20 cellular contexts compared by ENCODE assay signal in genomic region chr3:167626490-167626889, GRCh38. TPM values are rescaled to one million over a fixed set of nuclear protein-coding genes. Genes with fewer than 3 reads are reported as not detected.
"Had no signal": no experiment of that assay in that cellular context is flagged by ENCODE, and none has a peak within 500 bp of the region (broad histone marks: within the 10 kb centered on the region; RNA-seq: fewer than 3 reads in every experiment).

No MANE protein-coding gene starts in this region.

- H3K9me3 ChIP-seq: heart right ventricle, transverse colon had no signal

- H3K36me3 ChIP-seq: heart right ventricle, transverse colon had no signal

- H3K36me3 Mint-ChIP-seq: activated naive CD8-positive, alpha-beta T cell; brain; mesothelial cell of epicardium had no signal

- H3K27ac Mint-ChIP-seq: activated CD4-positive, alpha-beta T cell treated with anti-CD3 and anti-CD28 coated beads, Interleukin-2, amount 10 ng/mL, durations not matched to agents 7 days and 5 days; activated naive CD8-positive, alpha-beta T cell; activated T-cell treated with anti-CD3 and anti-CD28 coated beads, Interleukin-2, amount 50 U/mL, for 72 hours; brain; mesothelial cell of epicardium had no signal

- H3K9me3 Mint-ChIP-seq: activated CD4-positive, alpha-beta T cell treated with anti-CD3 and anti-CD28 coated beads, Interleukin-2, amount 10 ng/mL, durations not matched to agents 7 days and 5 days; activated T-cell treated with anti-CD3 and anti-CD28 coated beads, Interleukin-2, amount 50 U/mL, for 72 hours; brain; mesothelial cell of epicardium had no signal

- H3K27me3 Mint-ChIP-seq: brain had no signal

- FAIRE-seq: endothelial cell of umbilical vein had no signal

- H3K4me1 Mint-ChIP-seq: activated CD4-positive, alpha-beta T cell treated with anti-CD3 and anti-CD28 coated beads, Interleukin-2, amount 10 ng/mL, durations not matched to agents 7 days and 5 days; brain; mesothelial cell of epicardium; neural crest cell had no signal

- H3K4me3 Mint-ChIP-seq: activated CD4-positive, alpha-beta T cell treated with anti-CD3 and anti-CD28 coated beads, Interleukin-2, amount 10 ng/mL, durations not matched to agents 7 days and 5 days; activated naive CD8-positive, alpha-beta T cell; activated T-cell treated with anti-CD3 and anti-CD28 coated beads, Interleukin-2, amount 50 U/mL, for 72 hours; brain; mesothelial cell of epicardium; neural crest cell had no signal

- H3K27me3 ChIP-seq: foreskin keratinocyte, heart right ventricle, transverse colon had no signal

- H3K4me3 ChIP-seq: heart right ventricle, lung, transverse colon had no signal

- DNase-seq: activated CD4-positive, alpha-beta T cell treated with anti-CD3 and anti-CD28 coated beads, Interleukin-2, amount 10 ng/mL, durations not matched to agents 7 days and 5 days; activated CD8-positive, alpha-beta memory T cell treated with anti-CD3 and anti-CD28 coated beads, Interleukin-2, amount 50 U/mL, for 48 hours; activated gamma-delta T cell treated with Interleukin-2 at 50 U/mL for 16 hours; activated T-cell treated with anti-CD3 and anti-CD28 coated beads, Interleukin-2, amount 50 U/mL, for 72 hours; amniotic stem cell; cortex of kidney; effector CD8-positive, alpha-beta T cell; foreskin keratinocyte; heart right ventricle; left colon; stimulated activated naive CD4-positive, alpha-beta T cell treated with Interleukin-2 at 50 U/mL for 16 hours; substantia nigra; T-helper 9 cell; transverse colon had no signal

- H3K4me1 ChIP-seq: foreskin keratinocyte, heart right ventricle, transverse colon had no signal

- ATAC-seq: activated T-cell treated with anti-CD3 and anti-CD28 coated beads, Interleukin-2, amount 50 U/mL, for 72 hours; foreskin keratinocyte; heart right ventricle; left colon had no signal

- H3K27ac ChIP-seq: foreskin keratinocyte, heart right ventricle, transverse colon had no signal

RNA-seq across cellular contexts. Expression of gene WDR49, which starts 27.3 kb away (rescaled TPM):
- total RNA-seq: endothelial cell of umbilical vein, foreskin keratinocyte had no signal
- polyA plus RNA-seq: endothelial cell of umbilical vein, foreskin keratinocyte had no signal
